ENCODE assay signal across 13 cellular contexts in genomic region chr4:122658818-122659295, GRCh38. TPM values are rescaled to one million over a fixed set of nuclear protein-coding genes. Genes with fewer than 3 reads are reported as not detected.
DNase-seq lines count a peak whose midpoint lies in the region; ATAC-seq and TF ChIP-seq lines count a peak whose summit lies in the region.
"Had no signal": no experiment of that assay in that cellular context is flagged by ENCODE, and none has a peak within 500 bp of the region (broad histone marks: within the 10 kb centered on the region; RNA-seq: fewer than 3 reads in every experiment).

No MANE protein-coding gene starts in this region.

- H3K27me3 Mint-ChIP-seq in activated T-helper 2 cell treated with anti-CD3 and anti-CD28 coated beads, Interferon-gamma antibody, Interleukin-2, Interleukin-4, amounts not matched to agents 10 μg/mL and 5 μg/mL and 100 μg/mL, durations not matched to agents 14 hours and 24 hours and 36 hours (ENCODE audit: low read depth): no peaks in the 10 kb centered on the region
- H3K27me3 Mint-ChIP-seq in immature natural killer cell (ENCODE audit: low read depth in 3 of 3): peaks cover 2 to 7% (median 2%) of the 10 kb centered on the region in 3 donors

- no peak overlapping the region for H3K27ac ChIP-seq in left lung
- H3K27ac ChIP-seq: parathyroid adenoma, SK-N-MC, testis had no signal

- intact Hi-C loops in activated T-helper 2 cell treated with anti-CD3 and anti-CD28 coated beads, Interferon-gamma antibody, Interleukin-2, Interleukin-4, amounts not matched to agents 10 μg/mL and 5 μg/mL and 100 μg/mL, durations not matched to agents 14 hours and 24 hours and 36 hours (cut with micrococcal nuclease): loop anchor here (5.0 kb wide), 1 partner anchor 77 kb away; no protein-coding TSS in a partner anchor
- intact Hi-C loops in left lung (cut with DNase I): no loop called here

- TF ChIP-seq CTCF in left lung (IDR thresholded peaks at IDR 0.05): no peak

- H3K9me3 ChIP-seq in left lung: peaks cover 0 to 5% of the 10 kb centered on the region in 2 donors
- H3K9me3 ChIP-seq: testis had no signal

- H3K4me3 Mint-ChIP-seq in activated T-helper 2 cell treated with anti-CD3 and anti-CD28 coated beads, Interferon-gamma antibody, Interleukin-2, Interleukin-4, amounts not matched to agents 10 μg/mL and 5 μg/mL and 100 μg/mL, durations not matched to agents 14 hours and 24 hours and 36 hours (ENCODE audit: low read depth): peak overlapping the region; percentile 37
- no peak overlapping the region for H3K4me3 Mint-ChIP-seq in immature natural killer cell
- H3K4me3 Mint-ChIP-seq: central memory CD8-positive, alpha-beta T cell had no signal

- H3K36me3 ChIP-seq in left lung: no peaks in the 10 kb centered on the region

- no peaks in the 10 kb centered on the region for H3K4me1 ChIP-seq in left lung
- H3K4me1 ChIP-seq: parathyroid adenoma, testis had no signal

- H3K27ac Mint-ChIP-seq in activated T-helper 2 cell treated with anti-CD3 and anti-CD28 coated beads, Interferon-gamma antibody, Interleukin-2, Interleukin-4, amounts not matched to agents 10 μg/mL and 5 μg/mL and 100 μg/mL, durations not matched to agents 14 hours and 24 hours and 36 hours: peak overlapping the region; percentile 91
- H3K27ac Mint-ChIP-seq in immature natural killer cell: no peak overlapping the region

- H3K4me1 Mint-ChIP-seq in activated T-helper 2 cell treated with anti-CD3 and anti-CD28 coated beads, Interferon-gamma antibody, Interleukin-2, Interleukin-4, amounts not matched to agents 10 μg/mL and 5 μg/mL and 100 μg/mL, durations not matched to agents 14 hours and 24 hours and 36 hours (ENCODE audit: low read depth): peaks cover 54% of the 10 kb centered on the region
- H3K4me1 Mint-ChIP-seq in immature natural killer cell: no peaks in the 10 kb centered on the region
- H3K4me1 Mint-ChIP-seq: central memory CD8-positive, alpha-beta T cell had no signal

- H3K36me3 Mint-ChIP-seq in activated T-helper 2 cell treated with anti-CD3 and anti-CD28 coated beads, Interferon-gamma antibody, Interleukin-2, Interleukin-4, amounts not matched to agents 10 μg/mL and 5 μg/mL and 100 μg/mL, durations not matched to agents 14 hours and 24 hours and 36 hours (ENCODE audit: low read depth): peaks cover 20% of the 10 kb centered on the region
- no peaks in the 10 kb centered on the region for H3K36me3 Mint-ChIP-seq in immature natural killer cell

- no peak for DNase-seq in activated T-helper 2 cell treated with anti-CD3 and anti-CD28 coated beads, Interferon-gamma antibody, Interleukin-2, Interleukin-4, amounts not matched to agents 10 μg/mL and 5 μg/mL and 100 μg/mL, durations not matched to agents 14 hours and 24 hours and 36 hours (ENCODE audit: low spot score)
- DNase-seq in left lung (no peak), immature natural killer cell (no peak), kidney glomerular epithelial cell (lab: John Stamatoyannopoulos, UW) (no peak)
- DNase-seq: DMS79 treated with DMSO at 0.1 percent for 48 hours, testis had no signal

- no peaks in the 10 kb centered on the region for H3K27me3 ChIP-seq in left lung
- H3K27me3 ChIP-seq: testis had no signal

- peaks cover 12% of the 10 kb centered on the region for H3K9me3 Mint-ChIP-seq in activated T-helper 2 cell treated with anti-CD3 and anti-CD28 coated beads, Interferon-gamma antibody, Interleukin-2, Interleukin-4, amounts not matched to agents 10 μg/mL and 5 μg/mL and 100 μg/mL, durations not matched to agents 14 hours and 24 hours and 36 hours
- H3K9me3 Mint-ChIP-seq in immature natural killer cell: peaks cover 0 to 5% (median 2%) of the 10 kb centered on the region in 6 donors
- H3K9me3 Mint-ChIP-seq: central memory CD8-positive, alpha-beta T cell had no signal

- no peak overlapping the region for H3K4me3 ChIP-seq in left lung
- H3K4me3 ChIP-seq: SK-N-MC, testis had no signal

- ATAC-seq in GM18868 (IDR thresholded peaks at IDR 0.05; ENCODE audit: unreplicated experiment) (peak; percentile 97), GM21367 (IDR thresholded peaks at IDR 0.05; ENCODE audit: unreplicated experiment) (peak; percentile 85), HG03095 (IDR thresholded peaks at IDR 0.05; ENCODE audit: unreplicated experiment) (peak; percentile 87), left lung (no peak)

RNA-seq across cellular contexts. Expression of gene IL21, which starts 38.0 kb away (rescaled TPM):
- total RNA-seq in activated T-helper 2 cell treated with anti-CD3 and anti-CD28 coated beads, Interferon-gamma antibody, Interleukin-2, Interleukin-4, amounts not matched to agents 10 μg/mL and 5 μg/mL and 100 μg/mL, durations not matched to agents 14 hours and 24 hours and 36 hours: 14.5 TPM in 2 replicates
- not detected for total RNA-seq in left lung
- not detected for polyA plus RNA-seq in immature natural killer cell
- total RNA-seq: NCI-H460, testis had no signal

Comparison
In these comparisons a context has a peak if more than half of its experiments do, and no peak if none do; other contexts are left out.
1. RNA of gene IL21, which starts 38.0 kb away (total RNA-seq): 14.5 TPM in activated T-helper 2 cell treated with anti-CD3 and anti-CD28 coated beads, Interferon-gamma antibody, Interleukin-2, Interleukin-4, amounts not matched to agents 10 μg/mL and 5 μg/mL and 100 μg/mL, durations not matched to agents 14 hours and 24 hours and 36 hours; not detected in left lung; every median in the first group is over 10 times any median in the second.